ENCODE assay signal across 8 cellular contexts in genomic region chr4:139015948-139016451, GRCh38. TPM values are rescaled to one million over a fixed set of nuclear protein-coding genes. Genes with fewer than 3 reads are reported as not detected.
DNase-seq lines count a peak whose midpoint lies in the region; ATAC-seq lines count a peak whose summit lies in the region.

No MANE protein-coding gene starts in this region.

- WGBS in HUES64, result under 1% methylated on average over 54 of the region's 54 CpGs

- peak overlapping the region; percentile 97 for H3K9ac ChIP-seq in HUES64 (ENCODE audit: low read depth, low read length)

- H3K4me1 ChIP-seq in HUES64 (ENCODE audit: insufficient read depth, low read length) (peaks cover 49% of the 10 kb centered on the region), mononuclear cell (ENCODE audit: insufficient read depth, low read length) (peaks cover 53% of the 10 kb centered on the region)
- peaks cover 7% of the 10 kb centered on the region for H3K4me1 ChIP-seq in effector memory CD4-positive, alpha-beta T cell (ENCODE audit: control insufficient read depth, insufficient read depth, low read length, poor library complexity, severe bottlenecking)

- H3K4me3 ChIP-seq in HUES64 (ENCODE audit: low read length) (peak overlapping the region; percentile 99), mononuclear cell (ENCODE audit: low read length) (peak overlapping the region; percentile 73)
- peak overlapping the region; percentile 69 for H3K4me3 ChIP-seq in effector memory CD4-positive, alpha-beta T cell (ENCODE audit: insufficient read depth, low read depth, low read length, poor library complexity, severe bottlenecking)

- H3K9me3 ChIP-seq in HUES64 (ENCODE audit: insufficient read depth, low read depth, low read length), result no peaks in the 10 kb centered on the region
- H3K9me3 ChIP-seq in effector memory CD4-positive, alpha-beta T cell (ENCODE audit: control insufficient read depth, low read length), result no peaks in the 10 kb centered on the region
- H3K9me3 ChIP-seq in mononuclear cell (ENCODE audit: low read depth, low read length), result no peaks in the 10 kb centered on the region

- H3K27ac ChIP-seq in HUES64 (ENCODE audit: low read depth, low read length), result peak overlapping the region; percentile 97
- peak overlapping the region; percentile 91 for H3K27ac ChIP-seq in effector memory CD4-positive, alpha-beta T cell (ENCODE audit: insufficient read depth, low read length, poor library complexity, severe bottlenecking)

- peak; percentile 32 for ATAC-seq in GM21367 (IDR thresholded peaks at IDR 0.05; ENCODE audit: unreplicated experiment)
- no peak for ATAC-seq in stimulated activated naive CD8-positive, alpha-beta T cell treated with anti-CD3 and anti-CD28 coated beads, Interleukin-15, Interleukin-2, amounts not matched to agents 100 U/mL and 50 U/mL, for 24 hours

- H3K36me3 ChIP-seq in HUES64 (ENCODE audit: insufficient read depth, low read length), result no peaks in the 10 kb centered on the region
- H3K36me3 ChIP-seq in effector memory CD4-positive, alpha-beta T cell (ENCODE audit: control insufficient read depth, insufficient read depth, low read length), result no peaks in the 10 kb centered on the region

- no peaks in the 10 kb centered on the region for H3K27me3 ChIP-seq in HUES64 (ENCODE audit: insufficient read depth, low read length)
- H3K27me3 ChIP-seq in effector memory CD4-positive, alpha-beta T cell (replicated peaks; ENCODE audit: control insufficient read depth, insufficient read depth, low read length, poor library complexity, severe bottlenecking), result no peaks in the 10 kb centered on the region
- H3K27me3 ChIP-seq in mononuclear cell (ENCODE audit: insufficient read depth, low read length), result no peaks in the 10 kb centered on the region

- peak; percentile 39 for DNase-seq in EL
- peak; percentile 26 for DNase-seq in activated CD4-positive, alpha-beta T cell treated with anti-CD3 and anti-CD28 coated beads for 1 hour
- peak; percentile 9 to 34 (median 28) for DNase-seq in effector memory CD4-positive, alpha-beta T cell
- peak; percentile 60 for DNase-seq in stimulated activated naive CD8-positive, alpha-beta T cell treated with anti-CD3 and anti-CD28 coated beads, Interleukin-15, Interleukin-2, amounts not matched to agents 100 U/mL and 50 U/mL, for 24 hours
- DNase-seq in middle frontal gyrus (ENCODE audit: extremely low spot score, low spot score), result no peak

RNA-seq across cellular contexts. Expression of gene NOCT, which starts 0.4 kb away (rescaled TPM):
- 19.9 TPM for polyA plus RNA-seq in HUES64 (2013, experiment 1 of 2)
- 18.6 TPM for polyA plus RNA-seq in HUES64 (2013, experiment 2 of 2)
- 69.6 TPM for total RNA-seq in mononuclear cell
